Comparison of ENCODE assay signal across 12 cellular contexts in genomic region chr12:70543444-70543843, GRCh38.
DNase-seq lines count a peak whose midpoint lies in the region; ATAC-seq, FAIRE-seq and TF ChIP-seq lines count a peak whose summit lies in the region.
"Had no signal": no experiment of that assay in that cellular context is flagged by ENCODE, and none has a peak within 500 bp of the region (broad histone marks: within the 10 kb centered on the region; RNA-seq: fewer than 3 reads in every experiment).

No MANE protein-coding gene starts in this region.

- H3K9ac ChIP-seq in astrocyte (ENCODE audit: low read length), result peak overlapping the region; percentile 13
- H3K9ac ChIP-seq: BLaER1 treated with 17β-estradiol and CSF1 and Interleukin-3, amounts not matched to agents 10 nM and 100 nM had no signal

- peak overlapping the region; percentile 60 for H3K4me2 ChIP-seq in astrocyte (ENCODE audit: low read length)
- H3K4me2 ChIP-seq: BLaER1 treated with 17β-estradiol and CSF1 and Interleukin-3, amounts not matched to agents 10 nM and 100 nM had no signal

- CTCF ChIA-PET in T-cell (lab: Charles Lee), result no interaction called here

- peak; percentile 27 to 98 for DNase-seq in cardiac muscle cell (ENCODE audit: low read depth in 1 of 2, low spot score in 1 of 2)
- no peak for DNase-seq in Right ventricle myocardium inferior (ENCODE audit: missing footprints)
- DNase-seq in astrocyte (ENCODE audit: low read depth), result peak; percentile 93
- no peak for DNase-seq in right cardiac atrium
- no peak for DNase-seq in T-cell
- DNase-seq: NCI-H1694 treated with DMSO at 0.1 percent for 48 hours, transverse colon had no signal

- peak; percentile 100 for FAIRE-seq in astrocyte (lab: Jason Lieb, UNC)

- H3K9me3 Mint-ChIP-seq in astrocyte (ENCODE audit: unreplicated experiment) (peaks cover 4% of the 10 kb centered on the region), T-cell (no peaks in the 10 kb centered on the region)
- H3K9me3 Mint-ChIP-seq: activated naive CD4-positive, alpha-beta T cell treated with anti-CD3 and anti-CD28 coated beads, Interleukin-2, amount 50 U/mL, for 24 hours had no signal

- H3K36me3 ChIP-seq in cardiac muscle cell, result no peaks in the 10 kb centered on the region
- H3K36me3 ChIP-seq in astrocyte (ENCODE audit: insufficient read depth, low read length), result no peaks in the 10 kb centered on the region
- H3K36me3 ChIP-seq: BLaER1 treated with 17β-estradiol and CSF1 and Interleukin-3, amounts not matched to agents 10 nM and 100 nM; transverse colon had no signal

- peak overlapping the region; percentile 68 for H3K27ac Mint-ChIP-seq in astrocyte (ENCODE audit: unreplicated experiment)
- no peak overlapping the region for H3K27ac Mint-ChIP-seq in T-cell
- H3K27ac Mint-ChIP-seq: activated naive CD4-positive, alpha-beta T cell treated with anti-CD3 and anti-CD28 coated beads, Interleukin-2, amount 50 U/mL, for 24 hours had no signal

- H4K20me1 ChIP-seq in astrocyte (ENCODE audit: insufficient read depth, low read length), result no peaks in the 10 kb centered on the region
- H4K20me1 ChIP-seq: BLaER1 treated with 17β-estradiol and CSF1 and Interleukin-3, amounts not matched to agents 10 nM and 100 nM had no signal

- TF ChIP-seq CTCF in cardiac muscle cell (IDR thresholded peaks at IDR 0.05; ENCODE audit: low read depth, low read length) (no peak), astrocyte (IDR thresholded peaks at IDR 0.05; ENCODE audit: insufficient read depth, low read depth, low read length) (no peak)

- intact Hi-C loops in Right ventricle myocardium inferior (cut with DNase I), result no loop called here
- intact Hi-C loops in right cardiac atrium (cut with DNase I), result no loop called here

- H3K4me1 ChIP-seq in cardiac muscle cell (ENCODE audit: low read depth) (peaks cover 5% of the 10 kb centered on the region), astrocyte (ENCODE audit: insufficient read depth, low read length) (peaks cover 12% of the 10 kb centered on the region), right cardiac atrium (ENCODE audit: control insufficient read depth, insufficient read depth, low read length) (peaks cover 3% of the 10 kb centered on the region)

- H3K4me3 Mint-ChIP-seq in astrocyte (ENCODE audit: unreplicated experiment), result no peak overlapping the region
- no peak overlapping the region for H3K4me3 Mint-ChIP-seq in T-cell
- H3K4me3 Mint-ChIP-seq: activated naive CD4-positive, alpha-beta T cell treated with anti-CD3 and anti-CD28 coated beads, Interleukin-2, amount 50 U/mL, for 24 hours had no signal

- ATAC-seq in Right ventricle myocardium inferior (no peak), right cardiac atrium (peak; percentile 29 to 88), T-cell (replicated peaks in 1 of 4) (no peak), HG03521 (IDR thresholded peaks at IDR 0.05; ENCODE audit: unreplicated experiment) (no peak), GM18502 (IDR thresholded peaks at IDR 0.05; ENCODE audit: poor library complexity, unreplicated experiment) (no peak), GM21528 (IDR thresholded peaks at IDR 0.05; ENCODE audit: low FRiP score, unreplicated experiment) (no peak)

- H3K27ac ChIP-seq in cardiac muscle cell (no peak overlapping the region), astrocyte (ENCODE audit: low read depth, low read length) (peak overlapping the region; percentile 52), right cardiac atrium (ENCODE audit: low read length) (no peak overlapping the region)
- H3K27ac ChIP-seq: BLaER1 treated with 17β-estradiol and CSF1 and Interleukin-3, amounts not matched to agents 10 nM and 100 nM; transverse colon had no signal

- 20% methylated on average over 6 of the region's 6 CpGs for WGBS in right cardiac atrium

- no peaks in the 10 kb centered on the region for H3K79me2 ChIP-seq in astrocyte (ENCODE audit: insufficient read depth, low read length)

- H3K27me3 Mint-ChIP-seq in astrocyte (ENCODE audit: low read depth, unreplicated experiment) (no peaks in the 10 kb centered on the region), T-cell (peaks cover 7 to 12% of the 10 kb centered on the region in 2 donors)

- peak overlapping the region; percentile 31 for H2AFZ ChIP-seq in astrocyte (ENCODE audit: low read depth, low read length)

- POLR2A ChIA-PET in T-cell (lab: Charles Lee), result no interaction called here

- H3K9me3 ChIP-seq in cardiac muscle cell (ENCODE audit: low read depth), result no peaks in the 10 kb centered on the region
- H3K9me3 ChIP-seq in astrocyte (ENCODE audit: insufficient read depth, low read depth, low read length), result no peaks in the 10 kb centered on the region
- no peaks in the 10 kb centered on the region for H3K9me3 ChIP-seq in right cardiac atrium (ENCODE audit: control insufficient read depth, low read length)
- H3K9me3 ChIP-seq: BLaER1 treated with 17β-estradiol and CSF1 and Interleukin-3, amounts not matched to agents 10 nM and 100 nM; transverse colon had no signal

- H3K36me3 Mint-ChIP-seq in astrocyte (ENCODE audit: low read depth, unreplicated experiment) (no peaks in the 10 kb centered on the region), T-cell (no peaks in the 10 kb centered on the region)
- H3K36me3 Mint-ChIP-seq: activated naive CD4-positive, alpha-beta T cell treated with anti-CD3 and anti-CD28 coated beads, Interleukin-2, amount 50 U/mL, for 24 hours had no signal

- H3K4me3 ChIP-seq in cardiac muscle cell (no peak overlapping the region), astrocyte (ENCODE audit: insufficient read depth, low read depth, low read length) (no peak overlapping the region), right cardiac atrium (ENCODE audit: low read length) (no peak overlapping the region)
- H3K4me3 ChIP-seq: BLaER1 treated with 17β-estradiol and CSF1 and Interleukin-3, amounts not matched to agents 10 nM and 100 nM; transverse colon had no signal

- H3K4me1 Mint-ChIP-seq in astrocyte (ENCODE audit: low read depth, unreplicated experiment), result peaks cover 16% of the 10 kb centered on the region
- H3K4me1 Mint-ChIP-seq in T-cell, result no peaks in the 10 kb centered on the region
- H3K4me1 Mint-ChIP-seq: activated naive CD4-positive, alpha-beta T cell treated with anti-CD3 and anti-CD28 coated beads, Interleukin-2, amount 50 U/mL, for 24 hours had no signal

- H3K27me3 ChIP-seq in cardiac muscle cell, result no peaks in the 10 kb centered on the region
- no peaks in the 10 kb centered on the region for H3K27me3 ChIP-seq in astrocyte (ENCODE audit: insufficient read depth, low read length)
- H3K27me3 ChIP-seq in right cardiac atrium (ENCODE audit: control insufficient read depth, insufficient read depth), result no peaks in the 10 kb centered on the region
- H3K27me3 ChIP-seq: BLaER1 treated with 17β-estradiol and CSF1 and Interleukin-3, amounts not matched to agents 10 nM and 100 nM; transverse colon had no signal

Comparison
In these comparisons a context has a peak if more than half of its experiments do, and no peak if none do; other contexts are left out.
1. DNase-seq: peak in cardiac muscle cell (2 of 2) and astrocyte (single experiment); none in Right ventricle myocardium inferior (single experiment), right cardiac atrium (0 of 3) and T-cell (0 of 34).
2. ATAC-seq: peak in right cardiac atrium (2 of 2); none in Right ventricle myocardium inferior (single experiment), T-cell (0 of 4), HG03521 (single experiment), GM18502 (single experiment) and GM21528 (single experiment).